In the genomic region with DNA sequence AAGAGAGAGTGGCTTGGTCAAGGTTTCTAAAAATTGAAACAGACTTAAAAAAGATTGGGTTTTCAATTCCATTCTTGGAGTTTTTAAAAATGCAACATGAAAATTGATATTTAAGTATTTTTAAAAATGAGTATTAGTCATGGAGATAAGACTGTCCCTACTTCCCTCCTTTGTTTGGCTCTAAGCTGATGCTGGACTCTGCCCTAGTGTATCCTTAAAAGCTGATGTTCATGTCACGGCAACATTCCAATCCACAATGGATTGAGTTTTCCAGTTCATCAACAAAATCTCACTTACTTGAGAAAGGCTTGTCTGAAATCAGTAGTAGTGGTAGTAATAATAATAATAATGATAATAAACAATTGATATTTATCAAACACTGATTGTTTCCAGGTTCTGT, we compare ENCODE assay signal across 21 cellular contexts.
DNase-seq lines count a peak whose midpoint lies in the region; ATAC-seq and TF ChIP-seq lines count a peak whose summit lies in the region.
"Had no signal": no experiment of that assay in that cellular context is flagged by ENCODE, and none has a peak within 500 bp of the region (broad histone marks: within the 10 kb centered on the region; RNA-seq: fewer than 3 reads in every experiment).

No MANE protein-coding gene starts in this region.

- ATAC-seq in RWPE2 (ENCODE audit: low read depth) = no peak
- ATAC-seq in foreskin keratinocyte = no peak
- no peak for ATAC-seq in HG03139 (IDR thresholded peaks at IDR 0.05; ENCODE audit: unreplicated experiment)

- DNase-seq in GM23248 = no peak
- no peak for DNase-seq in RWPE2 (ENCODE audit: low spot score)
- DNase-seq in foreskin keratinocyte = no peak
- DNase-seq in trophoblast cell = no peak
- DNase-seq in NCI-H2107 (lab: John Stamatoyannopoulos, UW) = no peak
- DNase-seq in Kasumi-1 (lab: John Stamatoyannopoulos, UW) = no peak
- DNase-seq in NCI-H1105 (lab: John Stamatoyannopoulos, UW) = no peak
- DNase-seq: activated CD8-positive, alpha-beta memory T cell treated with anti-CD3 and anti-CD28 coated beads, Interleukin-2, amount 50 U/mL, for 4 hours; activated naive CD8-positive, alpha-beta T cell treated with anti-CD3 and anti-CD28 coated beads, Interleukin-2, amount 10 ng/mL, durations not matched to agents 7 days and 5 days; CD4-positive, alpha-beta T cell; colonic mucosa; DMS 273 treated with DMSO at 0.1 percent for 48 hours; endodermal cell; MM.1S; NCI-H146; NCI-H2171; NCI-H526 treated with DMSO at 0.1 percent for 48 hours; occipital lobe; RPMI8226; stimulated activated CD8-positive, alpha-beta memory T cell treated with anti-CD3 and anti-CD28 coated beads, Interleukin-4, amount 100 ng/mL, for 48 hours had no signal

- H3K79me1 ChIP-seq in trophoblast cell (ENCODE audit: low read length) = peaks cover 7% of the 10 kb centered on the region

- H3K9me2 ChIP-seq in GM23248 (ENCODE audit: insufficient read depth) = no peaks in the 10 kb centered on the region

- TF ChIP-seq CTCF in RWPE2 (IDR thresholded peaks at IDR 0.05; ENCODE audit: poor library complexity, severe bottlenecking) (no peak), foreskin keratinocyte (conservative IDR thresholded peaks at IDR 0.05) (no peak)

- no peak overlapping the region for H2BK12ac ChIP-seq in trophoblast cell (ENCODE audit: low read length)

- no peak overlapping the region for H4K12ac ChIP-seq in trophoblast cell (ENCODE audit: low read depth, low read length)

- no peak overlapping the region for H3K23ac ChIP-seq in trophoblast cell (ENCODE audit: low read length)

- H3K27ac ChIP-seq in GM23248 = no peak overlapping the region
- peak overlapping the region; percentile 96 for H3K27ac ChIP-seq in RWPE2 (ENCODE audit: poor library complexity, severe bottlenecking)
- H3K27ac ChIP-seq in foreskin keratinocyte = peak overlapping the region; percentile 90
- H3K27ac ChIP-seq in trophoblast cell (ENCODE audit: low read depth, low read length) = no peak overlapping the region
- H3K27ac ChIP-seq: colonic mucosa had no signal

- no peaks in the 10 kb centered on the region for H4K20me1 ChIP-seq in GM23248 (ENCODE audit: insufficient read depth)

- H4K91ac ChIP-seq in trophoblast cell (ENCODE audit: low read depth, low read length) = no peak overlapping the region

- H2BK5ac ChIP-seq in trophoblast cell (ENCODE audit: low read depth, low read length, poor library complexity) = no peak overlapping the region

- H2BK120ac ChIP-seq in trophoblast cell (ENCODE audit: insufficient read depth, low read length, poor library complexity) = peak overlapping the region; percentile 53

- in situ Hi-C loops in GM23248 (cut with MboI) = no loop called here

- peaks cover 20% of the 10 kb centered on the region; the same call in 1 of the 2 replicates for H3K79me2 ChIP-seq in GM23248 (ENCODE audit: insufficient read depth)
- no peaks in the 10 kb centered on the region for H3K79me2 ChIP-seq in trophoblast cell (ENCODE audit: control insufficient read depth, insufficient read depth, low read length, poor library complexity)

- no peak overlapping the region for H3K18ac ChIP-seq in trophoblast cell (ENCODE audit: low read length)

- 72 to 77% methylated on average over 1 of the region's 1 CpG for WGBS in GM23248 (ENCODE audit: low coverage in 1 of 2, low lambda C conversion rate in 2 of 2, missing lambda C conversion rate in 2 of 2), 2 experiments
- no CpG with 5 or more reads among the region's 1 CpG for WGBS in trophoblast cell (ENCODE audit: extremely low coverage, insufficient coverage, insufficient read length)

- H3K36me3 ChIP-seq in GM23248 (ENCODE audit: low read depth) (no peaks in the 10 kb centered on the region), RWPE2 (ENCODE audit: low read depth) (no peaks in the 10 kb centered on the region), trophoblast cell (ENCODE audit: control insufficient read depth in 1 of 2, insufficient read depth in 2 of 2, low read length in 2 of 2) (no peaks in the 10 kb centered on the region)
- H3K36me3 ChIP-seq: colonic mucosa had no signal

- H3K9me3 ChIP-seq in GM23248 (ENCODE audit: low read depth) (no peaks in the 10 kb centered on the region), RWPE2 (ENCODE audit: severe bottlenecking) (no peaks in the 10 kb centered on the region), trophoblast cell (ENCODE audit: insufficient read depth, low read depth, low read length) (no peaks in the 10 kb centered on the region)
- H3K9me3 ChIP-seq: colonic mucosa had no signal

- no peak overlapping the region for H2AK5ac ChIP-seq in trophoblast cell (ENCODE audit: low read length)

- H3K27me3 ChIP-seq in GM23248 (replicated peaks; ENCODE audit: insufficient read depth) (no peaks in the 10 kb centered on the region), RWPE2 (ENCODE audit: insufficient read depth, poor library complexity, severe bottlenecking) (no peaks in the 10 kb centered on the region), foreskin keratinocyte (no peaks in the 10 kb centered on the region), trophoblast cell (ENCODE audit: insufficient read depth, low read length) (no peaks in the 10 kb centered on the region)
- H3K27me3 ChIP-seq: colonic mucosa had no signal

- H3K4me3 ChIP-seq in GM23248 (no peak overlapping the region), RWPE2 (ENCODE audit: severe bottlenecking) (no peak overlapping the region), trophoblast cell (ENCODE audit: low read depth, low read length) (no peak overlapping the region)
- H3K4me3 ChIP-seq: colonic mucosa had no signal

- peaks cover 49% of the 10 kb centered on the region for H3F3A ChIP-seq in GM23248 (ENCODE audit: insufficient read depth)

- H3K9ac ChIP-seq in GM23248 (no peak overlapping the region), trophoblast cell (ENCODE audit: low read length) (no peak overlapping the region)

- no peak overlapping the region for H4K8ac ChIP-seq in trophoblast cell (ENCODE audit: low read depth, low read length)

- H2AFZ ChIP-seq in GM23248 (no peak overlapping the region), trophoblast cell (ENCODE audit: insufficient read depth, low read length, poor library complexity) (no peak overlapping the region)

- no peak overlapping the region for H3K14ac ChIP-seq in trophoblast cell (ENCODE audit: low read length)

- peak overlapping the region; percentile 81 for H3K4me2 ChIP-seq in GM23248 (ENCODE audit: unreplicated experiment)
- H3K4me2 ChIP-seq in trophoblast cell (ENCODE audit: low read length) = no peak overlapping the region

- peaks cover 62% of the 10 kb centered on the region for H3K4me1 ChIP-seq in GM23248 (ENCODE audit: insufficient read depth)
- H3K4me1 ChIP-seq in RWPE2 (ENCODE audit: insufficient read depth, poor library complexity, severe bottlenecking) = peaks cover 52% of the 10 kb centered on the region
- peaks cover 41% of the 10 kb centered on the region for H3K4me1 ChIP-seq in foreskin keratinocyte
- peaks cover 0 to 4% of the 10 kb centered on the region in 2 experiments for H3K4me1 ChIP-seq in trophoblast cell (ENCODE audit: control insufficient read depth in 1 of 2, insufficient read depth in 2 of 2, low read length in 2 of 2)
- H3K4me1 ChIP-seq: colonic mucosa had no signal

- H3K4ac ChIP-seq in trophoblast cell (ENCODE audit: low read depth, low read length) = no peak overlapping the region

Comparison
In these comparisons a context has a peak if more than half of its experiments do, and no peak if none do; other contexts are left out.
1. H3K27ac ChIP-seq: peak in RWPE2 (single experiment) and foreskin keratinocyte (single experiment); none in GM23248 (single experiment) and trophoblast cell (single experiment).